Comparison of ENCODE assay signal across 14 cellular contexts in genomic region chr10:4260483-4260882, GRCh38.
DNase-seq lines count a peak whose midpoint lies in the region; FAIRE-seq and TF ChIP-seq lines count a peak whose summit lies in the region.
"Had no signal": no experiment of that assay in that cellular context is flagged by ENCODE, and none has a peak within 500 bp of the region (broad histone marks: within the 10 kb centered on the region; RNA-seq: fewer than 3 reads in every experiment).

No MANE protein-coding gene starts in this region.

- TF ChIP-seq POLR2A in stomach (IDR thresholded peaks at IDR 0.05), result no peak
- TF ChIP-seq POLR2A in adrenal gland (IDR thresholded peaks at IDR 0.05), result no peak

- no peaks in the 10 kb centered on the region for H3K79me2 ChIP-seq in hepatocyte

- no peaks in the 10 kb centered on the region for H3K36me3 ChIP-seq in bronchial epithelial cell (ENCODE audit: control insufficient read depth, insufficient read depth, low read length)
- H3K36me3 ChIP-seq in hepatocyte (replicated peaks; ENCODE audit: insufficient read depth, low read depth), result no peaks in the 10 kb centered on the region
- H3K36me3 ChIP-seq in stomach, result no peaks in the 10 kb centered on the region
- H3K36me3 ChIP-seq in adrenal gland (replicated peaks in 1 of 2), result no peaks in the 10 kb centered on the region

- 53% methylated on average over 1 of the region's 1 CpG for WGBS in hepatocyte (ENCODE audit: low lambda C conversion rate, missing lambda C conversion rate)
- 12 to 28% (median 21%) methylated on average over 1 of the region's 1 CpG for WGBS in stomach, 5 donors
- 6 to 16% (median 12%) methylated on average over 1 of the region's 1 CpG for WGBS in adrenal gland, 4 donors

- FAIRE-seq in bronchial epithelial cell (lab: Jason Lieb, UNC), result no peak

- H3K27ac ChIP-seq in hepatocyte, result peak overlapping the region; percentile 84
- H3K27ac ChIP-seq in stomach, result peak overlapping the region in 3 of 5 donors; percentile 38 to 52 (median 45)
- H3K27ac ChIP-seq in adrenal gland, result peak overlapping the region in 1 of 5 donors; percentile 44

- peaks cover 7% of the 10 kb centered on the region for H3K4me1 ChIP-seq in hepatocyte (ENCODE audit: insufficient read depth)
- peaks cover 0 to 45% (median 28%) of the 10 kb centered on the region in 4 donors for H3K4me1 ChIP-seq in stomach
- H3K4me1 ChIP-seq in adrenal gland (replicated peaks in 1 of 2), result peaks cover 7 to 8% of the 10 kb centered on the region in 2 donors

- H2AFZ ChIP-seq in hepatocyte, result no peak overlapping the region

- intact Hi-C loops in stomach (cut with DNase I; ENCODE audit: low total_unique reads), result no loop called here
- intact Hi-C loops in adrenal gland (cut with DNase I), result no loop called here

- H3K9me2 ChIP-seq in hepatocyte (replicated peaks; ENCODE audit: insufficient read depth), result no peaks in the 10 kb centered on the region

- no peaks in the 10 kb centered on the region for H3K9me3 ChIP-seq in hepatocyte (ENCODE audit: low read depth)
- no peaks in the 10 kb centered on the region for H3K9me3 ChIP-seq in stomach
- H3K9me3 ChIP-seq in adrenal gland (replicated peaks in 1 of 3), result no peaks in the 10 kb centered on the region

- H3K4me3 ChIP-seq in bronchial epithelial cell (ENCODE audit: low read depth, low read length) (no peak overlapping the region), hepatocyte (no peak overlapping the region), stomach (no peak overlapping the region), adrenal gland (no peak overlapping the region)

- no peak for TF ChIP-seq CTCF in bronchial epithelial cell (IDR thresholded peaks at IDR 0.05; ENCODE audit: insufficient read depth, low read length, severe bottlenecking)
- no peak for TF ChIP-seq CTCF in hepatocyte (IDR thresholded peaks at IDR 0.05; ENCODE audit: poor library complexity)
- no peak for TF ChIP-seq CTCF in stomach (IDR thresholded peaks at IDR 0.05)
- no peak for TF ChIP-seq CTCF in adrenal gland (IDR thresholded peaks at IDR 0.05)

- TF ChIP-seq EP300 in stomach (IDR thresholded peaks at IDR 0.05), result no peak

- no peaks in the 10 kb centered on the region for H4K20me1 ChIP-seq in hepatocyte (ENCODE audit: insufficient read depth, poor library complexity, severe bottlenecking)

- DNase-seq in LHCN-M2 (ENCODE audit: low read depth) (peak; percentile 79), bronchial epithelial cell (ENCODE audit: low read depth) (peak; percentile 59), hepatocyte (ENCODE audit: low spot score) (peak; percentile 23), stomach (no peak), NCI-H2107 (lab: John Stamatoyannopoulos, UW) (no peak), T-helper 1 cell (no peak), adrenal gland (no peak)
- no peak for DNase-seq in stimulated activated CD8-positive, alpha-beta memory T cell treated with anti-CD3 and anti-CD28 coated beads, Interleukin-4, amount 100 ng/mL, for 48 hours
- DNase-seq: activated T-cell treated with anti-CD3 and anti-CD28 coated beads for 4 hours; foreskin melanocyte; left cardiac atrium; NCI-H1048; SHP77; stimulated activated CD4-positive, alpha-beta T cell treated with anti-CD3 and anti-CD28 coated beads, Interleukin-4, amount 100 ng/mL, for 24 hours had no signal

- H3K27me3 ChIP-seq in bronchial epithelial cell (ENCODE audit: control insufficient read depth, insufficient read depth, low read length) (no peaks in the 10 kb centered on the region), hepatocyte (no peaks in the 10 kb centered on the region), stomach (no peaks in the 10 kb centered on the region), adrenal gland (no peaks in the 10 kb centered on the region)

- H3K4me2 ChIP-seq in hepatocyte, result no peak overlapping the region

Comparison
In these comparisons a context has a peak if more than half of its experiments do, and no peak if none do; other contexts are left out.
1. DNase-seq: peak in LHCN-M2 (single experiment), bronchial epithelial cell (single experiment) and hepatocyte (single experiment); none in stomach (single experiment), stimulated activated CD8-positive, alpha-beta memory T cell treated with anti-CD3 and anti-CD28 coated beads, Interleukin-4, amount 100 ng/mL, for 48 hours (single experiment), NCI-H2107 (single experiment), T-helper 1 cell (0 of 5) and adrenal gland (0 of 7).